31 cellular contexts compared by ENCODE assay signal in the genomic region with DNA sequence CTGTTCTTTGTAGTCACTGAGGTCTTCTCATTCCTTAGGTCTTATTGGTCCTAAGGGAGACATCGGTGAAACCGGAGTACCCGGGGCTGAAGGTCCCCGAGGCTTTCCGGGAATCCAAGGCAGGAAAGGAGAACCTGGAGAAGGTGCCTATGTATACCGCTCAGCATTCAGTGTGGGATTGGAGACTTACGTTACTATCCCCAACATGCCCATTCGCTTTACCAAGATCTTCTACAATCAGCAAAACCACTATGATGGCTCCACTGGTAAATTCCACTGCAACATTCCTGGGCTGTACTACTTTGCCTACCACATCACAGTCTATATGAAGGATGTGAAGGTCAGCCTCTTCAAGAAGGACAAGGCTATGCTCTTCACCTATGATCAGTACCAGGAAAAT. TPM values are rescaled to one million over a fixed set of nuclear protein-coding genes. Genes with fewer than 3 reads are reported as not detected.
DNase-seq lines count a peak whose midpoint lies in the region; ATAC-seq, FAIRE-seq and TF ChIP-seq lines count a peak whose summit lies in the region.
"Had no signal": no experiment of that assay in that cellular context is flagged by ENCODE, and none has a peak within 500 bp of the region (broad histone marks: within the 10 kb centered on the region; RNA-seq: fewer than 3 reads in every experiment).

No MANE protein-coding gene starts in this region.

- TF ChIP-seq EP300 in esophagus muscularis mucosa (IDR thresholded peaks at IDR 0.05) = no peak

- no peaks in the 10 kb centered on the region for H3K36me3 ChIP-seq in HEK293 (ENCODE audit: control insufficient read depth in 2 of 2, insufficient read depth in 1 of 2, low read length in 2 of 2)
- no peaks in the 10 kb centered on the region for H3K36me3 ChIP-seq in bronchial epithelial cell (ENCODE audit: control insufficient read depth, insufficient read depth, low read length)
- H3K36me3 ChIP-seq in esophagus muscularis mucosa = no peaks in the 10 kb centered on the region
- H3K36me3 ChIP-seq: BE2C, BLaER1 had no signal

- H3K4me1 ChIP-seq in HEK293 (ENCODE audit: control insufficient read depth, insufficient read depth, low read length) (no peaks in the 10 kb centered on the region), esophagus muscularis mucosa (no peaks in the 10 kb centered on the region)
- H3K4me1 ChIP-seq: BE2C had no signal

- POLR2A ChIA-PET in HEK293 (lab: Yijun Ruan, JAX) = no interaction called here

- peak; percentile 81 for FAIRE-seq in bronchial epithelial cell (lab: Jason Lieb, UNC)
- FAIRE-seq: A204.1, GM12878, GM12892, GM18507 had no signal

- H3K36me3 Mint-ChIP-seq in stimulated activated naive B cell treated with anti-CD40 and anti-IgM and Interleukin-4, amounts not matched to agents 10 μg/mL and 1 μg/mL and 100 μg/mL, for 72 hours = no peaks in the 10 kb centered on the region
- H3K36me3 Mint-ChIP-seq in activated T-helper 2 cell treated with anti-CD3 and anti-CD28 coated beads, Interferon-gamma antibody, Interleukin-2, Interleukin-4, amounts not matched to agents 10 μg/mL and 5 μg/mL and 100 μg/mL, durations not matched to agents 14 hours and 24 hours and 36 hours (ENCODE audit: low read depth) = peaks cover 8% of the 10 kb centered on the region
- H3K36me3 Mint-ChIP-seq: CD14-positive monocyte; CD4-positive, alpha-beta memory T cell; CD4-positive, CD25-positive, alpha-beta regulatory T cell; CD8-positive, alpha-beta memory T cell had no signal

- no peak for ATAC-seq in stimulated activated naive B cell treated with anti-CD40 and anti-IgM and Interleukin-4, amounts not matched to agents 10 μg/mL and 1 μg/mL and 100 μg/mL, for 72 hours (replicated peaks)
- ATAC-seq: GM12878 had no signal

- no peak for TF ChIP-seq POLR2A in esophagus muscularis mucosa (IDR thresholded peaks at IDR 0.05; ENCODE audit: low read depth)

- peaks cover 3 to 5% of the 10 kb centered on the region in 2 donors for H3K9me3 Mint-ChIP-seq in stimulated activated naive B cell treated with anti-CD40 and anti-IgM and Interleukin-4, amounts not matched to agents 10 μg/mL and 1 μg/mL and 100 μg/mL, for 72 hours
- peaks cover 15% of the 10 kb centered on the region for H3K9me3 Mint-ChIP-seq in activated T-helper 2 cell treated with anti-CD3 and anti-CD28 coated beads, Interferon-gamma antibody, Interleukin-2, Interleukin-4, amounts not matched to agents 10 μg/mL and 5 μg/mL and 100 μg/mL, durations not matched to agents 14 hours and 24 hours and 36 hours

- TF ChIP-seq CTCF in HEK293 (tag by site-specific recombination; IDR thresholded peaks at IDR 0.05) = no peak
- TF ChIP-seq CTCF in bronchial epithelial cell (IDR thresholded peaks at IDR 0.05; ENCODE audit: insufficient read depth, low read length, severe bottlenecking) = no peak
- TF ChIP-seq CTCF in esophagus muscularis mucosa (IDR thresholded peaks at IDR 0.05) = no peak

- peak overlapping the region; percentile 39 for H3K27ac Mint-ChIP-seq in stimulated activated naive B cell treated with anti-CD40 and anti-IgM and Interleukin-4, amounts not matched to agents 10 μg/mL and 1 μg/mL and 100 μg/mL, for 72 hours
- H3K27ac Mint-ChIP-seq in activated T-helper 2 cell treated with anti-CD3 and anti-CD28 coated beads, Interferon-gamma antibody, Interleukin-2, Interleukin-4, amounts not matched to agents 10 μg/mL and 5 μg/mL and 100 μg/mL, durations not matched to agents 14 hours and 24 hours and 36 hours = no peak overlapping the region
- H3K27ac Mint-ChIP-seq: CD14-positive monocyte had no signal

- no peak for DNase-seq in bronchial epithelial cell (ENCODE audit: low read depth)
- peak; percentile 86 for DNase-seq in esophagus muscularis mucosa (ENCODE audit: extremely low spot score)
- no peak for DNase-seq in stimulated activated naive B cell treated with anti-CD40 and anti-IgM and Interleukin-4, amounts not matched to agents 10 μg/mL and 1 μg/mL and 100 μg/mL, for 72 hours
- no peak for DNase-seq in NCI-H1048 (lab: John Stamatoyannopoulos, UW)
- no peak for DNase-seq in iPS-NIHi11 (ENCODE audit: low spot score)
- DNase-seq in activated T-helper 2 cell treated with anti-CD3 and anti-CD28 coated beads, Interferon-gamma antibody, Interleukin-2, Interleukin-4, amounts not matched to agents 10 μg/mL and 5 μg/mL and 100 μg/mL, durations not matched to agents 14 hours and 24 hours and 36 hours (ENCODE audit: low spot score) = no peak
- DNase-seq: 8988T; ACHN; BE2C; C1 segment of cervical spinal cord; CD4-positive, alpha-beta memory T cell; CD4-positive, CD25-positive, alpha-beta regulatory T cell; CD8-positive, alpha-beta memory T cell; COR-L47; DMS 273 treated with DMSO at 0.1 percent for 48 hours; DMS153; DMS53; DMS79; DND-41; EL; GDM1 had no signal

- H3K4me3 ChIP-seq in HEK293 (ENCODE audit: low read depth, low read length) = no peak overlapping the region
- no peak overlapping the region for H3K4me3 ChIP-seq in bronchial epithelial cell (ENCODE audit: low read depth, low read length)
- no peak overlapping the region for H3K4me3 ChIP-seq in esophagus muscularis mucosa
- H3K4me3 ChIP-seq: BLaER1, GM12878 had no signal

- CTCF ChIA-PET in HEK293 (lab: Yijun Ruan, JAX) = no interaction called here

- H3K4me1 Mint-ChIP-seq in stimulated activated naive B cell treated with anti-CD40 and anti-IgM and Interleukin-4, amounts not matched to agents 10 μg/mL and 1 μg/mL and 100 μg/mL, for 72 hours = peaks cover 14 to 19% of the 10 kb centered on the region in 2 donors
- H3K4me1 Mint-ChIP-seq in activated T-helper 2 cell treated with anti-CD3 and anti-CD28 coated beads, Interferon-gamma antibody, Interleukin-2, Interleukin-4, amounts not matched to agents 10 μg/mL and 5 μg/mL and 100 μg/mL, durations not matched to agents 14 hours and 24 hours and 36 hours (ENCODE audit: low read depth) = peaks cover 10% of the 10 kb centered on the region

- H3K27me3 ChIP-seq in bronchial epithelial cell (ENCODE audit: control insufficient read depth, insufficient read depth, low read length) = no peaks in the 10 kb centered on the region
- H3K27me3 ChIP-seq in esophagus muscularis mucosa = no peaks in the 10 kb centered on the region
- H3K27me3 ChIP-seq: BLaER1 had no signal

- H3K4me3 Mint-ChIP-seq in stimulated activated naive B cell treated with anti-CD40 and anti-IgM and Interleukin-4, amounts not matched to agents 10 μg/mL and 1 μg/mL and 100 μg/mL, for 72 hours = no peak overlapping the region
- H3K4me3 Mint-ChIP-seq in activated T-helper 2 cell treated with anti-CD3 and anti-CD28 coated beads, Interferon-gamma antibody, Interleukin-2, Interleukin-4, amounts not matched to agents 10 μg/mL and 5 μg/mL and 100 μg/mL, durations not matched to agents 14 hours and 24 hours and 36 hours (ENCODE audit: low read depth) = no peak overlapping the region
- H3K4me3 Mint-ChIP-seq: CD14-positive monocyte; CD4-positive, alpha-beta memory T cell; CD4-positive, CD25-positive, alpha-beta regulatory T cell; CD8-positive, alpha-beta memory T cell had no signal

- intact Hi-C loops in esophagus muscularis mucosa (cut with DNase I) = loop anchor here (5.0 kb wide), 1 partner anchor 308 kb away; no protein-coding TSS in a partner anchor
- intact Hi-C loops in activated T-helper 2 cell treated with anti-CD3 and anti-CD28 coated beads, Interferon-gamma antibody, Interleukin-2, Interleukin-4, amounts not matched to agents 10 μg/mL and 5 μg/mL and 100 μg/mL, durations not matched to agents 14 hours and 24 hours and 36 hours (cut with micrococcal nuclease) = no loop called here

- no peaks in the 10 kb centered on the region for H3K27me3 Mint-ChIP-seq in stimulated activated naive B cell treated with anti-CD40 and anti-IgM and Interleukin-4, amounts not matched to agents 10 μg/mL and 1 μg/mL and 100 μg/mL, for 72 hours
- H3K27me3 Mint-ChIP-seq in activated T-helper 2 cell treated with anti-CD3 and anti-CD28 coated beads, Interferon-gamma antibody, Interleukin-2, Interleukin-4, amounts not matched to agents 10 μg/mL and 5 μg/mL and 100 μg/mL, durations not matched to agents 14 hours and 24 hours and 36 hours (ENCODE audit: low read depth) = no peaks in the 10 kb centered on the region
- H3K27me3 Mint-ChIP-seq: CD4-positive, alpha-beta memory T cell had no signal

- 93% methylated on average over 8 of the region's 8 CpGs for WGBS in esophagus muscularis mucosa

- no peak overlapping the region for H3K27ac ChIP-seq in HEK293 (ENCODE audit: extremely low read depth, low read depth, low read length)
- H3K27ac ChIP-seq in esophagus muscularis mucosa (replicated peaks in 1 of 4) = no peak overlapping the region
- H3K27ac ChIP-seq: BLaER1 had no signal

- H3K9me3 ChIP-seq in HEK293 (ENCODE audit: control insufficient read depth, insufficient read depth, low read depth, low read length) (no peaks in the 10 kb centered on the region), esophagus muscularis mucosa (peaks cover 0 to 6% (median 0%) of the 10 kb centered on the region in 4 donors)
- H3K9me3 ChIP-seq: BE2C had no signal

TF ChIP-seq in HEK293, 187 proteins besides CTCF, POLR2A, EP300 and RAD21:
- TF ChIP-seq ZNF596 (tag by site-specific recombination; IDR thresholded peaks at IDR 0.05) (no peak), ZNF157 (tag by site-specific recombination; IDR thresholded peaks at IDR 0.05) (peak; percentile 51; the same call in 1 of the 2 replicates)

RNA-seq across cellular contexts. Expression of a gene that starts 11.6 kb away (rescaled TPM):
- not detected in 2 replicates for total RNA-seq in bronchial epithelial cell
- total RNA-seq in esophagus muscularis mucosa = under 1 TPM; 0.17 to 0.84 (median 0.49) TPM
- not detected in 2 replicates for total RNA-seq in activated T-helper 2 cell treated with anti-CD3 and anti-CD28 coated beads, Interferon-gamma antibody, Interleukin-2, Interleukin-4, amounts not matched to agents 10 μg/mL and 5 μg/mL and 100 μg/mL, durations not matched to agents 14 hours and 24 hours and 36 hours
- total RNA-seq: A673; CD4-positive, alpha-beta memory T cell; CD4-positive, CD25-positive, alpha-beta regulatory T cell; CD8-positive, alpha-beta memory T cell; Daoy; G401; GM12878 had no signal

RNA-seq across cellular contexts. Expression of a gene that starts 47.9 kb away (rescaled TPM):
- total RNA-seq in bronchial epithelial cell = 12.4 and 26.1 TPM in 2 replicates
- total RNA-seq in esophagus muscularis mucosa = 10 to 100 TPM; 12.1 to 12.9 (median 12.5) TPM
- 97.2 and 105 TPM in 2 replicates for total RNA-seq in activated T-helper 2 cell treated with anti-CD3 and anti-CD28 coated beads, Interferon-gamma antibody, Interleukin-2, Interleukin-4, amounts not matched to agents 10 μg/mL and 5 μg/mL and 100 μg/mL, durations not matched to agents 14 hours and 24 hours and 36 hours
